25 cellular contexts compared by ENCODE assay signal in the genomic region with DNA sequence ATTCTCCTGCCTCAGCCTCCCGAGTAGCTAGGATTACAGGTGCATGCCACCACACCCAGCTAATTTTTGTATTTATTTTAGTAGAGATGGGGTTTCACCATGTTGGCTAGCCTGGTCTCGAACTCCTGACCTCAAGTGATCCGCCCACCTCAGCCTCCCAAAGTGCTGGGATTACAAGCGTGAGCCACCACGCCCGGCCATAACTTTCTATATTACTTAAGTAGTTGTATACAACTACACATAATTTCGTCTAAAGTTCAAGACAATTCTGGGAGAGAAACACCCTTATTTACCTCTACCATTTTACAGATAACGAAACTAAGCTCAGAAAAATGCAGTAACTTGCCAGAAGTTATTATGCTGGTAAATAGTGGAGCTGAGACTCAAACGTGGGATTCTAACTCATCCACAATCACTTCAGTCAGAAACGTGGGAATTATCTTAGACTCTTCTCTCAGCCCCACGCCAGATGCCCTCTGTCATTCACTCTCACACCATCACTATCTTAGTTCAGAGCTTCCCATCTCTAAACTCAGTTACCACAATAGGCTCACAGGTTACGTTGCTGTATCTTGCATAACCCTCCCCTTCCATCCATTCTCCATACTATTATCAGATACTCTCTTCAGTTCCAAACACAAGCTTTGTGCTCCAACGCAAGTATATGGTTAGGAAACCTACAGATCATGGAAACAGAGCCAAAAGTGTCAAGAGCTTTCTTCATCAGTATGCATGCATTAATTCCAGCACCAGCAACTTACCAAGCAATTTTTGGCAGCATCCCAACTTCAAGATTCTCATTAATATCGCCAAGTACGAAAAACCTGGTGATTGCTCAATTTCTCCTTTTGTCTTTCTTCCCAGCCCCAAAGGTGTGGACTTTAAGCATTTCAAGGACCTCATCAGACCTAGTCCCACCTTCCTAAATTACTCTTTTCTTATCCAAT.
"Had no signal": no experiment of that assay in that cellular context is flagged by ENCODE, and none has a peak within 500 bp of the region (broad histone marks: within the 10 kb centered on the region; RNA-seq: fewer than 3 reads in every experiment).

No MANE protein-coding gene starts in this region.

- H3K4me3 Mint-ChIP-seq: activated CD4-positive, alpha-beta memory T cell treated with anti-CD3 and anti-CD28 coated beads, Interleukin-2, amount 10 ng/mL, durations not matched to agents 7 days and 5 days; activated T-helper 17 cell treated with anti-CD3 and anti-CD28 coated beads, Interleukin-2, amount 50 U/mL, for 72 hours; effector memory CD8-positive, alpha-beta T cell; nephron progenitor cell; stimulated activated naive CD8-positive, alpha-beta T cell treated with anti-CD3 and anti-CD28 coated beads, Interleukin-15, amount 100 ng/mL, for 72 hours had no signal

- H3K27ac ChIP-seq: cardiac muscle cell, epithelial cell of prostate, foreskin keratinocyte, left ventricle myocardium inferior, upper lobe of left lung had no signal

- FAIRE-seq: astrocyte, kidney had no signal

- H3K4me1 ChIP-seq: foreskin keratinocyte had no signal

- H3K9me3 ChIP-seq: left ventricle myocardium inferior, upper lobe of left lung had no signal

- H3K27me3 Mint-ChIP-seq: activated CD4-positive, alpha-beta memory T cell treated with anti-CD3 and anti-CD28 coated beads, Interleukin-2, amount 10 ng/mL, durations not matched to agents 7 days and 5 days; activated T-helper 17 cell treated with anti-CD3 and anti-CD28 coated beads, Interleukin-2, amount 50 U/mL, for 72 hours; effector memory CD8-positive, alpha-beta T cell; stimulated activated naive CD8-positive, alpha-beta T cell treated with anti-CD3 and anti-CD28 coated beads, Interleukin-15, amount 100 ng/mL, for 72 hours had no signal

- H3K9me3 Mint-ChIP-seq: activated CD4-positive, alpha-beta memory T cell treated with anti-CD3 and anti-CD28 coated beads, Interleukin-2, amount 10 ng/mL, durations not matched to agents 7 days and 5 days; activated T-helper 17 cell treated with anti-CD3 and anti-CD28 coated beads, Interleukin-2, amount 50 U/mL, for 72 hours; effector memory CD8-positive, alpha-beta T cell; stimulated activated naive CD8-positive, alpha-beta T cell treated with anti-CD3 and anti-CD28 coated beads, Interleukin-15, amount 100 ng/mL, for 72 hours had no signal

- H3K27me3 ChIP-seq: cardiac muscle cell, foreskin keratinocyte, upper lobe of left lung had no signal

- H3K4me3 ChIP-seq: cardiac muscle cell, left ventricle myocardium inferior, upper lobe of left lung had no signal

- ATAC-seq: activated T-helper 17 cell treated with anti-CD3 and anti-CD28 coated beads, Interleukin-2, amount 50 U/mL, for 72 hours; effector memory CD8-positive, alpha-beta T cell; foreskin keratinocyte; right cardiac atrium; stimulated activated naive CD8-positive, alpha-beta T cell treated with anti-CD3 and anti-CD28 coated beads, Interleukin-15, amount 100 ng/mL, for 72 hours had no signal

- DNase-seq: activated CD4-positive, alpha-beta memory T cell treated with anti-CD3 and anti-CD28 coated beads, Interleukin-2, amount 10 ng/mL, durations not matched to agents 7 days and 5 days; activated CD4-positive, alpha-beta T cell treated with anti-CD3 and anti-CD28 coated beads for 48 hours; activated CD4-positive, CD25-positive, alpha-beta regulatory T cell; activated naive CD4-positive, alpha-beta T cell; activated T-cell treated with anti-CD3 and anti-CD28 coated beads, Interleukin-2, amount 50 U/mL, for 1 hour; effector memory CD8-positive, alpha-beta T cell; foreskin keratinocyte; glutamatergic neuron; hippocampal formation; kidney; left ventricle myocardium inferior; mammary epithelial cell; midbrain; nephron progenitor cell; nucleus accumbens; right cardiac atrium; stimulated activated CD4-positive, alpha-beta T cell treated with anti-CD3 and anti-CD28 coated beads, Interleukin-2, amount 100 ng/mL, for 24 hours; stimulated activated naive CD8-positive, alpha-beta T cell treated with anti-CD3 and anti-CD28 coated beads, Interleukin-15, amount 100 ng/mL, for 72 hours; T-helper 1 cell; T-helper 9 cell; upper lobe of left lung had no signal

- H3K27ac Mint-ChIP-seq: activated CD4-positive, alpha-beta memory T cell treated with anti-CD3 and anti-CD28 coated beads, Interleukin-2, amount 10 ng/mL, durations not matched to agents 7 days and 5 days; activated T-helper 17 cell treated with anti-CD3 and anti-CD28 coated beads, Interleukin-2, amount 50 U/mL, for 72 hours; nephron progenitor cell had no signal

- H3K36me3 ChIP-seq: cardiac muscle cell, left ventricle myocardium inferior, upper lobe of left lung had no signal
